9 cellular contexts compared by ENCODE assay signal in genomic region chr5:96703384-96703910, GRCh38. TPM values are rescaled to one million over a fixed set of nuclear protein-coding genes. Genes with fewer than 3 reads are reported as not detected.
DNase-seq lines count a peak whose midpoint lies in the region; ATAC-seq and TF ChIP-seq lines count a peak whose summit lies in the region.
"Had no signal": no experiment of that assay in that cellular context is flagged by ENCODE, and none has a peak within 500 bp of the region (broad histone marks: within the 10 kb centered on the region; RNA-seq: fewer than 3 reads in every experiment).

No MANE protein-coding gene starts in this region.

- intact Hi-C loops in HCT116 (cut with micrococcal nuclease), result loop anchor here (5.0 kb wide), 1 partner anchor 41 kb away; the partner anchor contains the start of gene CAST

- H3K4me3 Mint-ChIP-seq in nephron progenitor cell, result peak overlapping the region; percentile 94

- H3K4me3 ChIP-seq in HCT116 (replicated peaks in 1 of 2; ENCODE audit: low read depth in 1 of 2, low read length in 2 of 2), result peak overlapping the region; percentile 74 to 85
- peak overlapping the region; percentile 51 for H3K4me3 ChIP-seq in effector memory CD4-positive, alpha-beta T cell (ENCODE audit: insufficient read depth, low read depth, low read length, poor library complexity, severe bottlenecking)

- no peaks in the 10 kb centered on the region for H3K9me3 Mint-ChIP-seq in nephron progenitor cell

- peak overlapping the region; percentile 84 for H3K27ac ChIP-seq in HCT116 (ENCODE audit: low read depth, low read length)
- H3K27ac ChIP-seq in effector memory CD4-positive, alpha-beta T cell (ENCODE audit: insufficient read depth, low read length, poor library complexity, severe bottlenecking), result peak overlapping the region; percentile 84
- H3K27ac ChIP-seq: BLaER1 had no signal

- H3K9me3 ChIP-seq in HCT116 (ENCODE audit: control insufficient read depth in 1 of 2, insufficient read depth in 1 of 2, low read depth in 1 of 2, low read length in 2 of 2), result no peaks in the 10 kb centered on the region
- H3K9me3 ChIP-seq in effector memory CD4-positive, alpha-beta T cell (ENCODE audit: control insufficient read depth, low read length), result no peaks in the 10 kb centered on the region
- H3K9me3 ChIP-seq: BLaER1 had no signal

- peak overlapping the region; percentile 83 for H3K4me2 ChIP-seq in HCT116 (ENCODE audit: low read length)

- peaks cover 35 to 46% of the 10 kb centered on the region in 2 experiments for H3K4me1 ChIP-seq in HCT116 (ENCODE audit: control insufficient read depth in 1 of 2, insufficient read depth in 2 of 2, low read length in 2 of 2)
- H3K4me1 ChIP-seq in effector memory CD4-positive, alpha-beta T cell (ENCODE audit: control insufficient read depth, insufficient read depth, low read length, poor library complexity, severe bottlenecking), result peaks cover 7% of the 10 kb centered on the region

- H3K36me3 Mint-ChIP-seq in nephron progenitor cell (ENCODE audit: low read depth), result no peaks in the 10 kb centered on the region

- RAD21 ChIA-PET in HCT116 (lab: Charles Lee; ENCODE audit: low non-redundant PET in 1 of 2, low total read pairs in 2 of 2, uncharacterized antibody in 2 of 2, unreplicated experiment in 2 of 2), result interaction anchor here in 1 of 2 experiments (2.8 kb wide), 1 partner anchor 89 kb away, joined by 9 read pairs; no protein-coding TSS in a partner anchor

- no peak overlapping the region for H3K27ac Mint-ChIP-seq in nephron progenitor cell

- peaks cover 25% of the 10 kb centered on the region for H3K4me1 Mint-ChIP-seq in nephron progenitor cell

- H3K27me3 Mint-ChIP-seq in nephron progenitor cell (ENCODE audit: low read depth, poor library complexity), result peaks cover 29% of the 10 kb centered on the region

- TF ChIP-seq RAD21 in HCT116 (IDR thresholded peaks at IDR 0.05; ENCODE audit: low read depth), result no peak; the same call in 1 of the 2 replicates

- H3K9me2 ChIP-seq in HCT116 (ENCODE audit: insufficient read depth), result no peaks in the 10 kb centered on the region

- H3K36me3 ChIP-seq in HCT116 (ENCODE audit: control insufficient read depth in 1 of 2, insufficient read depth in 2 of 2, low read length in 2 of 2), result no peaks in the 10 kb centered on the region
- no peaks in the 10 kb centered on the region for H3K36me3 ChIP-seq in effector memory CD4-positive, alpha-beta T cell (ENCODE audit: control insufficient read depth, insufficient read depth, low read length)

- CTCF ChIA-PET in HCT116 (lab: Charles Lee), result interaction anchor here (1.1 kb wide), 1 partner anchor 89 kb away, joined by 3 read pairs; no protein-coding TSS in a partner anchor

- H3K27me3 ChIP-seq in HCT116 (ENCODE audit: insufficient read depth, low read length), result no peaks in the 10 kb centered on the region
- H3K27me3 ChIP-seq in effector memory CD4-positive, alpha-beta T cell (replicated peaks; ENCODE audit: control insufficient read depth, insufficient read depth, low read length, poor library complexity, severe bottlenecking), result no peaks in the 10 kb centered on the region

- peaks cover 49% of the 10 kb centered on the region for H3K79me2 ChIP-seq in HCT116 (ENCODE audit: insufficient read depth, low read length)

- BruUV-seq in HCT116 (replicated peaks; lab: Mats Ljungman, UMichigan), result TSS peak; percentile 52

- ATAC-seq in HCT116, result no peak

- POLR2A ChIA-PET in HCT116 (lab: Charles Lee), result interaction anchor here (1.3 to 1.4 kb wide), 2 partner anchors 11 to 41 kb away, joined by 3 to 5 read pairs; no protein-coding TSS in a partner anchor

- no peak overlapping the region for H2AFZ ChIP-seq in HCT116 (ENCODE audit: low read depth, low read length, poor library complexity, severe bottlenecking)

- peak; percentile 23 for DNase-seq in NCI-H2227 (lab: John Stamatoyannopoulos, UW; ENCODE audit: unreplicated experiment)
- no peak for DNase-seq in NCI-H2227 treated with DMSO at 0.1 percent for 48 hours (lab: John Stamatoyannopoulos, UW)
- DNase-seq in HCT116 (ENCODE audit: low read depth, low spot score), result no peak
- peak; percentile 62 for DNase-seq in NCI-H226
- no peak for DNase-seq in effector memory CD4-positive, alpha-beta T cell
- no peak for DNase-seq in nephron progenitor cell
- DNase-seq in AG08396 (ENCODE audit: low spot score), result no peak
- no peak for DNase-seq in GDM1 (lab: John Stamatoyannopoulos, UW)

- TF ChIP-seq CTCF in HCT116 (IDR thresholded peaks at IDR 0.05 in 2 of 3, conservative IDR thresholded peaks at IDR 0.05 in 1 of 3; ENCODE audit: borderline replicate concordance in 1 of 3, insufficient read depth in 1 of 3, low read depth in 2 of 3, low read length in 2 of 3) (no peak), nephron progenitor cell (IDR thresholded peaks at IDR 0.05) (no peak)

- H4K20me1 ChIP-seq in HCT116 (ENCODE audit: insufficient read depth), result no peaks in the 10 kb centered on the region

- no peak for TF ChIP-seq POLR2A in HCT116 (IDR thresholded peaks at IDR 0.05; ENCODE audit: borderline replicate concordance, extremely low read depth, insufficient read depth, insufficient read length)

- H3K9ac ChIP-seq in HCT116 (ENCODE audit: low read length), result peak overlapping the region; percentile 88
- H3K9ac ChIP-seq: BLaER1 had no signal

TF ChIP-seq in HCT116, 20 proteins besides CTCF, POLR2A, EP300 and RAD21:
- TF ChIP-seq SP1 (IDR thresholded peaks at IDR 0.05; ENCODE audit: low read depth) (peak; percentile 34; the same call in 1 of the 2 replicates), REST (IDR thresholded peaks at IDR 0.05; ENCODE audit: low read depth) (no peak)

RNA-seq across cellular contexts. Expression of gene CAST, which starts 41.3 kb away (rescaled TPM):
- 142 TPM for total RNA-seq in HCT116 (2021; ENCODE audit: unreplicated experiment)
- 65.3 and 82.7 TPM in 2 replicates for polyA plus RNA-seq in HCT116 (2012)

Comparison
In these comparisons a context has a peak if more than half of its experiments do, and no peak if none do; other contexts are left out.
1. DNase-seq: peak in NCI-H2227 (single experiment) and NCI-H226 (single experiment); none in NCI-H2227 treated with DMSO at 0.1 percent for 48 hours (single experiment), HCT116 (single experiment), effector memory CD4-positive, alpha-beta T cell (0 of 3), nephron progenitor cell (single experiment), AG08396 (single experiment) and GDM1 (single experiment).